In genomic region chr15:48569591-48570302, GRCh38 we compare ENCODE assay signal across 18 cellular contexts.
"Had no signal": no experiment of that assay in that cellular context is flagged by ENCODE, and none has a peak within 500 bp of the region (broad histone marks: within the 10 kb centered on the region; RNA-seq: fewer than 3 reads in every experiment).

No MANE protein-coding gene starts in this region.

- H3K27ac ChIP-seq: colonic mucosa, foreskin keratinocyte, left lung, thyroid gland had no signal

- H3K27me3 Mint-ChIP-seq: activated naive CD8-positive, alpha-beta T cell treated with anti-CD3 and anti-CD28 coated beads, Interleukin-2, amount 50 U/mL, for 24 hours; brain had no signal

- H3K4me1 Mint-ChIP-seq: activated CD4-positive, alpha-beta T cell treated with anti-CD3 and anti-CD28 coated beads, Interleukin-2, amount 10 ng/mL, durations not matched to agents 7 days and 5 days; activated naive CD4-positive, alpha-beta T cell treated with anti-CD3 and anti-CD28 coated beads, Interleukin-2, amount 10 ng/mL, durations not matched to agents 7 days and 5 days; activated naive CD8-positive, alpha-beta T cell treated with anti-CD3 and anti-CD28 coated beads, Interleukin-2, amount 50 U/mL, for 24 hours had no signal

- H3K9me3 Mint-ChIP-seq: activated CD4-positive, alpha-beta T cell treated with anti-CD3 and anti-CD28 coated beads, Interleukin-2, amount 10 ng/mL, durations not matched to agents 7 days and 5 days; activated naive CD4-positive, alpha-beta T cell treated with anti-CD3 and anti-CD28 coated beads, Interleukin-2, amount 10 ng/mL, durations not matched to agents 7 days and 5 days; activated naive CD8-positive, alpha-beta T cell treated with anti-CD3 and anti-CD28 coated beads, Interleukin-2, amount 50 U/mL, for 24 hours; endodermal cell had no signal

- H3K36me3 ChIP-seq: colonic mucosa, left lung, thyroid gland had no signal

- ATAC-seq: activated CD4-positive, CD25-positive, alpha-beta regulatory T cell treated with anti-CD3 and anti-CD28 coated beads, Interleukin-2, amount 50 U/mL, for 24 hours; activated naive CD8-positive, alpha-beta T cell treated with anti-CD3 and anti-CD28 coated beads, Interleukin-2, amount 50 U/mL, for 24 hours; activated T-cell treated with anti-CD3 and anti-CD28 coated beads, Interleukin-2, amount 50 U/mL, for 4 hours; foreskin keratinocyte; left lung had no signal

- H3K4me3 ChIP-seq: colonic mucosa, left lung, thyroid gland had no signal

- H3K27ac Mint-ChIP-seq: activated CD4-positive, alpha-beta T cell treated with anti-CD3 and anti-CD28 coated beads, Interleukin-2, amount 10 ng/mL, durations not matched to agents 7 days and 5 days; activated naive CD4-positive, alpha-beta T cell treated with anti-CD3 and anti-CD28 coated beads, Interleukin-2, amount 10 ng/mL, durations not matched to agents 7 days and 5 days; activated naive CD8-positive, alpha-beta T cell treated with anti-CD3 and anti-CD28 coated beads, Interleukin-2, amount 50 U/mL, for 24 hours; endodermal cell; mesothelial cell of epicardium; nephron progenitor cell had no signal

- H3K4me3 Mint-ChIP-seq: activated CD4-positive, alpha-beta T cell treated with anti-CD3 and anti-CD28 coated beads, Interleukin-2, amount 10 ng/mL, durations not matched to agents 7 days and 5 days; activated naive CD4-positive, alpha-beta T cell treated with anti-CD3 and anti-CD28 coated beads, Interleukin-2, amount 10 ng/mL, durations not matched to agents 7 days and 5 days; activated naive CD8-positive, alpha-beta T cell treated with anti-CD3 and anti-CD28 coated beads, Interleukin-2, amount 50 U/mL, for 24 hours; activated T-cell treated with anti-CD3 and anti-CD28 coated beads, Interleukin-2, amount 50 U/mL, for 4 hours; brain; endodermal cell; mesothelial cell of epicardium; nephron progenitor cell had no signal

- H3K36me3 Mint-ChIP-seq: activated naive CD4-positive, alpha-beta T cell treated with anti-CD3 and anti-CD28 coated beads, Interleukin-2, amount 10 ng/mL, durations not matched to agents 7 days and 5 days had no signal

- H3K4me1 ChIP-seq: colonic mucosa had no signal

- H3K27me3 ChIP-seq: colonic mucosa, foreskin keratinocyte, left lung, thyroid gland had no signal

- H3K9me3 ChIP-seq: colonic mucosa, left lung, thyroid gland had no signal

- DNase-seq: activated CD4-positive, alpha-beta T cell treated with anti-CD3 and anti-CD28 coated beads, Interleukin-2, amount 10 ng/mL, durations not matched to agents 7 days and 5 days; activated CD8-positive, alpha-beta memory T cell treated with anti-CD3 and anti-CD28 coated beads, Interleukin-2, amount 50 U/mL, for 4 hours; activated effector memory CD4-positive, alpha-beta T cell treated with Interleukin-2 at 50 U/mL for 16 hours; activated naive CD4-positive, alpha-beta T cell treated with anti-CD3 and anti-CD28 coated beads, Interleukin-2, amount 10 ng/mL, durations not matched to agents 7 days and 5 days; activated naive CD8-positive, alpha-beta T cell treated with anti-CD3 and anti-CD28 coated beads, Interleukin-2, amount 50 U/mL, for 24 hours; activated T-cell treated with anti-CD3 and anti-CD28 coated beads, Interleukin-2, amount 50 U/mL, for 4 hours; central memory CD4-positive, alpha-beta T cell; colonic mucosa; endodermal cell; foreskin keratinocyte; left lung; nephron progenitor cell; stimulated activated CD4-positive, alpha-beta T cell treated with anti-CD3 and anti-CD28 coated beads, Interleukin-2, amount 100 ng/mL, for 24 hours; stimulated activated naive CD4-positive, alpha-beta T cell treated with Interleukin-2 at 50 U/mL for 16 hours; thyroid gland had no signal
